In the genomic region with DNA sequence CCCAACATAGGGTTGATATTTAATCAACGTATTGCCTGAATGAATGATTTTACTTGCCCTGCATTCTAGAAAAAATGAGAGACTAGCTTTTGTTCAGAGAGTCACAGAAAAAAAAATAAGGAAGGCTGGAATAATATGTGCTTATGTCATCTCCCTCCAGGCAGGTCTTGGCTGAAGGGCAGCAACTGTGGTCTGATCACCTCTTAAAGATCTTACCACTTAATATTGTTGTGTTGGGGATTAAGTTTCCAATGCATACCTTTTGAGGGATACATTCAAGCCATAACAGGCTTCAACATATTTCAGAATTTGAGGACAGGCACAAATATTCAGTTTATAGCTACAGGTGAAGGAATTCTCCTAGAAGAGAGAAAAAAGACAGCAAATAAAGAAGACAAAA, we compare ENCODE assay signal across 20 cellular contexts.
DNase-seq lines count a peak whose midpoint lies in the region; ATAC-seq and TF ChIP-seq lines count a peak whose summit lies in the region.
"Had no signal": no experiment of that assay in that cellular context is flagged by ENCODE, and none has a peak within 500 bp of the region (broad histone marks: within the 10 kb centered on the region; RNA-seq: fewer than 3 reads in every experiment).

No MANE protein-coding gene starts in this region.

- intact Hi-C loops in mammary epithelial cell (cut with micrococcal nuclease) (no loop called here), MCF 10A (cut with micrococcal nuclease) (no loop called here)

- H3K23ac ChIP-seq in trophoblast cell (ENCODE audit: low read length), result no peak overlapping the region

- H3K27ac ChIP-seq in mammary epithelial cell (ENCODE audit: insufficient read depth, low read depth, low read length) (no peak overlapping the region), trophoblast cell (ENCODE audit: low read depth, low read length) (peak overlapping the region; percentile 75)

- H4K12ac ChIP-seq in trophoblast cell (ENCODE audit: low read depth, low read length), result no peak overlapping the region

- H3K4me3 ChIP-seq in mammary epithelial cell (replicated peaks in 1 of 3; ENCODE audit: insufficient read depth in 1 of 3, low read depth in 2 of 3, low read length in 3 of 3) (no peak overlapping the region), trophoblast cell (ENCODE audit: low read depth, low read length) (no peak overlapping the region)

- H3K27me3 ChIP-seq in mammary epithelial cell (ENCODE audit: insufficient read depth, low read length) (no peaks in the 10 kb centered on the region), trophoblast cell (ENCODE audit: insufficient read depth, low read length) (no peaks in the 10 kb centered on the region)

- H3K79me1 ChIP-seq in trophoblast cell (ENCODE audit: low read length), result peaks cover 31% of the 10 kb centered on the region

- H2AFZ ChIP-seq in mammary epithelial cell (ENCODE audit: low read depth, low read length), result no peak overlapping the region
- H2AFZ ChIP-seq in trophoblast cell (ENCODE audit: insufficient read depth, low read length, poor library complexity), result no peak overlapping the region

- H3K4ac ChIP-seq in trophoblast cell (ENCODE audit: low read depth, low read length), result no peak overlapping the region

- DNase-seq in mammary epithelial cell (peak; percentile 67), MCF 10A (ENCODE audit: unreplicated experiment) (no peak), RPMI7951 (ENCODE audit: low read depth) (peak; percentile 32), trophoblast cell (no peak)
- no peak for DNase-seq in central memory CD8-positive, alpha-beta T cell (ENCODE audit: low spot score in 2 of 2)
- DNase-seq: DMS153, DND-41, HCEC 1CT, NCI-H1105, NCI-H146, NCI-H1930, NCI-H2107, NCI-H524, NCI-H774, SIG-M5, SK-N-SH, SW 1271 had no signal

- peak overlapping the region; percentile 85 for H3K14ac ChIP-seq in trophoblast cell (ENCODE audit: low read length)

- peak overlapping the region; percentile 85 for H2BK12ac ChIP-seq in trophoblast cell (ENCODE audit: low read length)

- H3K9ac ChIP-seq in mammary epithelial cell (ENCODE audit: insufficient read depth, low read length) (no peak overlapping the region), trophoblast cell (ENCODE audit: low read length) (no peak overlapping the region)
- H3K9ac ChIP-seq: SK-N-SH had no signal

- H2AK5ac ChIP-seq in trophoblast cell (ENCODE audit: low read length), result no peak overlapping the region

- TF ChIP-seq CTCF in mammary epithelial cell (conservative IDR thresholded peaks at IDR 0.05 in 1 of 2, IDR thresholded peaks at IDR 0.05 in 1 of 2; ENCODE audit: extremely low read depth in 1 of 2, insufficient read depth in 1 of 2, low read depth in 1 of 2, low read length in 2 of 2) (no peak), MCF 10A (IDR thresholded peaks at IDR 0.05; ENCODE audit: unreplicated experiment) (no peak)

- WGBS in mammary epithelial cell (ENCODE audit: low coverage, missing lambda C conversion rate), result 50% methylated on average over 1 of the region's 1 CpG
- no CpG with 5 or more reads among the region's 1 CpG for WGBS in trophoblast cell (ENCODE audit: extremely low coverage, insufficient coverage, insufficient read length)

- H3K9me3 ChIP-seq in mammary epithelial cell (replicated peaks; ENCODE audit: insufficient read depth, low read length) (no peaks in the 10 kb centered on the region), trophoblast cell (ENCODE audit: insufficient read depth, low read depth, low read length) (peaks cover 4% of the 10 kb centered on the region)
- H3K9me3 ChIP-seq: SK-N-SH had no signal

- H4K20me1 ChIP-seq in mammary epithelial cell (ENCODE audit: insufficient read depth, low read length), result no peaks in the 10 kb centered on the region

- peak overlapping the region; percentile 25 for H3K4me2 ChIP-seq in mammary epithelial cell (ENCODE audit: insufficient read depth, low read depth, low read length)
- H3K4me2 ChIP-seq in trophoblast cell (ENCODE audit: low read length), result no peak overlapping the region
- H3K4me2 ChIP-seq: SK-N-SH had no signal

- peak overlapping the region; percentile 61 for H2BK120ac ChIP-seq in trophoblast cell (ENCODE audit: insufficient read depth, low read length, poor library complexity)

- ATAC-seq in central memory CD8-positive, alpha-beta T cell (replicated peaks; ENCODE audit: extremely low read depth, poor library complexity, severe bottlenecking), result no peak
- ATAC-seq in GM19452 (IDR thresholded peaks at IDR 0.05; ENCODE audit: unreplicated experiment) (no peak), GM21576 (IDR thresholded peaks at IDR 0.05; ENCODE audit: unreplicated experiment) (no peak), GM21423 (IDR thresholded peaks at IDR 0.05; ENCODE audit: unreplicated experiment) (no peak)

- in situ Hi-C loops in mammary epithelial cell (cut with MboI; ENCODE audit: low sequenced_read_pairs in 2 of 2), result no loop called here

- no peaks in the 10 kb centered on the region for H3K79me2 ChIP-seq in mammary epithelial cell (ENCODE audit: insufficient read depth, low read length)
- peaks cover 4% of the 10 kb centered on the region for H3K79me2 ChIP-seq in trophoblast cell (ENCODE audit: control insufficient read depth, insufficient read depth, low read length, poor library complexity)

- H2BK5ac ChIP-seq in trophoblast cell (ENCODE audit: low read depth, low read length, poor library complexity), result no peak overlapping the region

- no peaks in the 10 kb centered on the region for H3K9me3 Mint-ChIP-seq in MCF 10A (ENCODE audit: unreplicated experiment)
- no peaks in the 10 kb centered on the region for H3K9me3 Mint-ChIP-seq in central memory CD8-positive, alpha-beta T cell

- peaks cover 15% of the 10 kb centered on the region for H3K4me1 Mint-ChIP-seq in MCF 10A (ENCODE audit: insufficient read depth, unreplicated experiment)
- H3K4me1 Mint-ChIP-seq in central memory CD8-positive, alpha-beta T cell, result peaks cover 28% of the 10 kb centered on the region

- CTCF ChIA-PET in mammary epithelial cell (lab: Charles Lee; ENCODE audit: low non-redundant PET) (no interaction called here), MCF 10A (lab: Yijun Ruan, JAX) (no interaction called here)

- H4K8ac ChIP-seq in trophoblast cell (ENCODE audit: low read depth, low read length), result no peak overlapping the region

- no peaks in the 10 kb centered on the region for H3K36me3 ChIP-seq in mammary epithelial cell (ENCODE audit: insufficient read depth, low read length)
- H3K36me3 ChIP-seq in trophoblast cell (ENCODE audit: control insufficient read depth in 1 of 2, insufficient read depth in 2 of 2, low read length in 2 of 2), result no peaks in the 10 kb centered on the region

- dilution Hi-C loops in mammary epithelial cell (cut with HindIII; ENCODE audit: low sequenced_read_pairs), result no loop called here

- no peaks in the 10 kb centered on the region for H3K36me3 Mint-ChIP-seq in MCF 10A (ENCODE audit: insufficient read depth, unreplicated experiment)
- H3K36me3 Mint-ChIP-seq in central memory CD8-positive, alpha-beta T cell (ENCODE audit: insufficient read depth), result peaks cover 10% of the 10 kb centered on the region

- H3K18ac ChIP-seq in trophoblast cell (ENCODE audit: low read length), result no peak overlapping the region

- BruUV-seq in mammary epithelial cell (replicated peaks; lab: Mats Ljungman, UMichigan) (no TSS peak), MCF 10A (replicated peaks; lab: Mats Ljungman, UMichigan) (no TSS peak)

- H3K27ac Mint-ChIP-seq in MCF 10A (ENCODE audit: low read depth, unreplicated experiment), result no peak overlapping the region
- H3K27ac Mint-ChIP-seq in central memory CD8-positive, alpha-beta T cell (ENCODE audit: low read depth), result peak overlapping the region; percentile 77

- H3K27me3 Mint-ChIP-seq in MCF 10A (ENCODE audit: insufficient read depth, unreplicated experiment), result no peaks in the 10 kb centered on the region
- H3K27me3 Mint-ChIP-seq in central memory CD8-positive, alpha-beta T cell, result peaks cover 60% of the 10 kb centered on the region

- H3K4me3 Mint-ChIP-seq in MCF 10A (ENCODE audit: unreplicated experiment), result no peak overlapping the region
- H3K4me3 Mint-ChIP-seq in central memory CD8-positive, alpha-beta T cell, result no peak overlapping the region

- H3K4me1 ChIP-seq in mammary epithelial cell (ENCODE audit: insufficient read depth, low read length) (peaks cover 16% of the 10 kb centered on the region), trophoblast cell (ENCODE audit: control insufficient read depth in 1 of 2, insufficient read depth in 2 of 2, low read length in 2 of 2) (peaks cover 18 to 29% of the 10 kb centered on the region in 2 experiments)

- POLR2A ChIA-PET in MCF 10A (lab: Yijun Ruan, JAX), result no interaction called here

- H4K91ac ChIP-seq in trophoblast cell (ENCODE audit: low read depth, low read length), result no peak overlapping the region

Comparison
In these comparisons a context has a peak if more than half of its experiments do, and no peak if none do; other contexts are left out.
1. DNase-seq: peak in mammary epithelial cell (single experiment) and RPMI7951 (single experiment); none in MCF 10A (single experiment), central memory CD8-positive, alpha-beta T cell (0 of 2) and trophoblast cell (0 of 2).